18 cellular contexts compared by ENCODE assay signal in genomic region chr17:381941-382643, GRCh38. TPM values are rescaled to one million over a fixed set of nuclear protein-coding genes. Genes with fewer than 3 reads are reported as not detected.
DNase-seq lines count a peak whose midpoint lies in the region; ATAC-seq and TF ChIP-seq lines count a peak whose summit lies in the region.
"Had no signal": no experiment of that assay in that cellular context is flagged by ENCODE, and none has a peak within 500 bp of the region (broad histone marks: within the 10 kb centered on the region; RNA-seq: fewer than 3 reads in every experiment).

No MANE protein-coding gene starts in this region.

- peaks cover 9% of the 10 kb centered on the region for H3F3A ChIP-seq in neural cell (ENCODE audit: insufficient read depth, low read length, poor library complexity, severe bottlenecking)

- no peaks in the 10 kb centered on the region for H3K9me3 ChIP-seq in neural cell (ENCODE audit: low read length)
- H3K9me3 ChIP-seq: HAP-1, heart right ventricle, neutrophil, stomach, uterus had no signal

- TF ChIP-seq CTCF in natural killer cell (IDR thresholded peaks at IDR 0.05) = no peak
- TF ChIP-seq CTCF in brain (conservative IDR thresholded peaks at IDR 0.05) = no peak
- TF ChIP-seq CTCF in neural cell (IDR thresholded peaks at IDR 0.05; ENCODE audit: poor library complexity, severe bottlenecking) = no peak

- H3K36me3 ChIP-seq in neural cell (ENCODE audit: insufficient read depth, low read length) = no peaks in the 10 kb centered on the region
- H3K36me3 ChIP-seq: HAP-1, heart right ventricle, neutrophil, stomach, uterus had no signal

- H3K4me1 Mint-ChIP-seq in natural killer cell (peaks cover 27 to 34% of the 10 kb centered on the region in 2 donors), brain (peaks cover 77% of the 10 kb centered on the region)
- peaks cover 13 to 18% of the 10 kb centered on the region in 2 donors for H3K4me1 Mint-ChIP-seq in natural killer cell treated with Interleukin-12 subunit alpha and Interleukin-12 subunit beta and Interleukin-15 and Interleukin-18, amount 100 ng/mL, for 72 hours (ENCODE audit: low read depth in 2 of 2)

- H3K9ac ChIP-seq in neural cell (ENCODE audit: low read length) = peak overlapping the region; percentile 74

- H3K4me2 ChIP-seq in neural cell (ENCODE audit: low read length) = peak overlapping the region; percentile 54

- H3K4me3 ChIP-seq in neural cell (ENCODE audit: low read length) = peak overlapping the region; percentile 55
- H3K4me3 ChIP-seq: HAP-1, heart right ventricle, stomach, uterus had no signal

- TF ChIP-seq EP300 in neural cell (conservative IDR thresholded peaks at IDR 0.05; ENCODE audit: poor library complexity, severe bottlenecking) = no peak

- H3K27me3 Mint-ChIP-seq in natural killer cell (ENCODE audit: low read depth in 2 of 2) = peaks cover 0 to 12% of the 10 kb centered on the region in 2 donors
- peaks cover 15 to 16% of the 10 kb centered on the region in 2 donors for H3K27me3 Mint-ChIP-seq in natural killer cell treated with Interleukin-12 subunit alpha and Interleukin-12 subunit beta and Interleukin-15 and Interleukin-18, amount 100 ng/mL, for 72 hours
- peaks cover 10% of the 10 kb centered on the region for H3K27me3 Mint-ChIP-seq in brain

- DNase-seq in natural killer cell (no peak), left lobe of liver (ENCODE audit: low spot score) (no peak), SW480 (ENCODE audit: low spot score) (no peak)
- no peak for DNase-seq in natural killer cell treated with Interleukin-12 subunit alpha and Interleukin-12 subunit beta and Interleukin-15 and Interleukin-18, amount 100 ng/mL, for 72 hours (ENCODE audit: low spot score)
- DNase-seq: activated CD4-positive, alpha-beta T cell treated with anti-CD3 and anti-CD28 coated beads for 1 hour; effector CD4-positive, alpha-beta T cell; NCI-H1092 treated with DMSO at 0.1 percent for 48 hours; NCI-H526 treated with DMSO at 0.1 percent for 48 hours; stomach; uterus had no signal

- H2AFZ ChIP-seq in neural cell (ENCODE audit: low read depth, low read length) = peak overlapping the region; percentile 42

- H3K9me3 Mint-ChIP-seq in natural killer cell (no peaks in the 10 kb centered on the region), brain (peaks cover 0 to 5% (median 0%) of the 10 kb centered on the region in 5 experiments)
- no peaks in the 10 kb centered on the region for H3K9me3 Mint-ChIP-seq in natural killer cell treated with Interleukin-12 subunit alpha and Interleukin-12 subunit beta and Interleukin-15 and Interleukin-18, amount 100 ng/mL, for 72 hours

- no peaks in the 10 kb centered on the region for H3K36me3 Mint-ChIP-seq in natural killer cell
- H3K36me3 Mint-ChIP-seq in natural killer cell treated with Interleukin-12 subunit alpha and Interleukin-12 subunit beta and Interleukin-15 and Interleukin-18, amount 100 ng/mL, for 72 hours = no peaks in the 10 kb centered on the region
- H3K36me3 Mint-ChIP-seq in brain = no peaks in the 10 kb centered on the region

- no peaks in the 10 kb centered on the region for H4K20me1 ChIP-seq in neural cell (ENCODE audit: insufficient read depth)

- H3K79me2 ChIP-seq in neural cell (replicated peaks; ENCODE audit: insufficient read depth, low read length) = no peaks in the 10 kb centered on the region

- H3K27me3 ChIP-seq in neural cell (ENCODE audit: insufficient read depth, low read depth, low read length) = no peaks in the 10 kb centered on the region

- TF ChIP-seq RAD21 in neural cell (conservative IDR thresholded peaks at IDR 0.05) = no peak

- H3K4me3 Mint-ChIP-seq in natural killer cell = peak overlapping the region; percentile 4
- no peak overlapping the region for H3K4me3 Mint-ChIP-seq in natural killer cell treated with Interleukin-12 subunit alpha and Interleukin-12 subunit beta and Interleukin-15 and Interleukin-18, amount 100 ng/mL, for 72 hours
- H3K4me3 Mint-ChIP-seq in brain = peak overlapping the region; percentile 24 to 77 (median 64)
- H3K4me3 Mint-ChIP-seq: T-helper 2 cell treated with Interferon-gamma antibody and Interleukin-4, amounts not matched to agents 5 μg/mL and 100 μg/mL, for 36 hours had no signal

- peak overlapping the region; percentile 97 for H3K27ac ChIP-seq in neural cell (ENCODE audit: low read length)
- H3K27ac ChIP-seq in temporal lobe (ENCODE audit: low read depth, low read length) = peak overlapping the region; percentile 31
- H3K27ac ChIP-seq: neutrophil, uterus had no signal

- peak overlapping the region; percentile 37 to 83 for H3K27ac Mint-ChIP-seq in natural killer cell
- H3K27ac Mint-ChIP-seq in natural killer cell treated with Interleukin-12 subunit alpha and Interleukin-12 subunit beta and Interleukin-15 and Interleukin-18, amount 100 ng/mL, for 72 hours = peak overlapping the region in 1 of 2 donors; percentile 15
- H3K27ac Mint-ChIP-seq in brain = peak overlapping the region; percentile 1 to 94 (median 80)

- H3K9me2 ChIP-seq in neural cell (ENCODE audit: insufficient read depth, low read length) = no peaks in the 10 kb centered on the region

- ATAC-seq in natural killer cell = no peak
- no peak for ATAC-seq in natural killer cell treated with Interleukin-12 subunit alpha and Interleukin-12 subunit beta and Interleukin-15 and Interleukin-18, amount 100 ng/mL, for 72 hours
- no peak for ATAC-seq in left lobe of liver
- no peak for ATAC-seq in esophagus mucosa

- intact Hi-C loops in natural killer cell (cut with micrococcal nuclease) = no loop called here

TF ChIP-seq in neural cell, 6 proteins besides CTCF, POLR2A, EP300 and RAD21:
- peak; percentile 34 for TF ChIP-seq SMC3 (conservative IDR thresholded peaks at IDR 0.05; ENCODE audit: poor library complexity)
- TF ChIP-seq POLR2AphosphoS5 (IDR thresholded peaks at IDR 0.05) = peak; percentile 8
- peak; percentile 26 for TF ChIP-seq TAF1 (IDR thresholded peaks at IDR 0.05; ENCODE audit: low read depth)
- no peak for TF ChIP-seq REST (IDR thresholded peaks at IDR 0.05; ENCODE audit: borderline replicate concordance)

RNA-seq across cellular contexts. Expression of gene RPH3AL, which starts 29.5 kb away (rescaled TPM):
- total RNA-seq in natural killer cell (1 to 10 TPM; 7.2 to 9.9 (median 7.9) TPM), temporal lobe (5.4 TPM), left lobe of liver (87.4 TPM), esophagus mucosa (10.0 TPM)
- 1 to 10 TPM; 2.6 to 6.8 TPM for total RNA-seq in natural killer cell treated with Interleukin-12 subunit alpha and Interleukin-12 subunit beta and Interleukin-15 and Interleukin-18, amount 100 ng/mL, for 72 hours
- polyA plus RNA-seq in brain (ENCODE audit: insufficient read depth, low read depth, low replicate concordance) (2.7 TPM), neural cell (0.84 and 0.87 TPM in 2 replicates)
- 2.9 and 4.2 TPM in 2 replicates for polyA minus RNA-seq in neural cell
